Comparison of ENCODE assay signal across 23 cellular contexts in genomic region chr7:18580945-18581344, GRCh38.
DNase-seq lines count a peak whose midpoint lies in the region; ATAC-seq and TF ChIP-seq lines count a peak whose summit lies in the region.
"Had no signal": no experiment of that assay in that cellular context is flagged by ENCODE, and none has a peak within 500 bp of the region (broad histone marks: within the 10 kb centered on the region; RNA-seq: fewer than 3 reads in every experiment).

No MANE protein-coding gene starts in this region.

- H3K27ac ChIP-seq in Panc1 (ENCODE audit: low read length): 0 out of 2 replicates have a peak overlapping the region, but pooled peaks have one; percentile 2
- H3K27ac ChIP-seq: colonic mucosa, gastrocnemius medialis, left ventricle myocardium inferior, psoas muscle, SJCRH30, suprapubic skin had no signal

- no peak for TF ChIP-seq CTCF in Panc1 (IDR thresholded peaks at IDR 0.05)

- CTCF ChIA-PET in Panc1 (lab: Charles Lee): no interaction called here

- no peaks in the 10 kb centered on the region for H3K36me3 ChIP-seq in Panc1 (ENCODE audit: control insufficient read depth, insufficient read depth, low read length)
- H3K36me3 ChIP-seq: colonic mucosa, gastrocnemius medialis, left ventricle myocardium inferior, SJCRH30, suprapubic skin had no signal

- DNase-seq in Ammon's horn (ENCODE audit: low spot score) (peak; percentile 41), Panc1 (ENCODE audit: low read depth, low spot score) (no peak), globus pallidus (ENCODE audit: low spot score) (peak; percentile 66), putamen (ENCODE audit: low spot score) (peak; percentile 50), DMS153 (lab: John Stamatoyannopoulos, UW) (no peak), D341Med (ENCODE audit: low spot score) (no peak)
- DNase-seq: activated CD4-positive, alpha-beta T cell treated with anti-CD3 and anti-CD28 coated beads for 36 hours; activated CD8-positive, alpha-beta memory T cell treated with anti-CD3 and anti-CD28 coated beads for 24 hours; activated T-cell treated with anti-CD3 and anti-CD28 coated beads, Interleukin-2, amount 50 U/mL, for 24 hours; colonic mucosa; effector memory CD8-positive, alpha-beta T cell; gastrocnemius medialis; left ventricle myocardium inferior; NCI-H1105 treated with DMSO at 0.1 percent for 48 hours; NCI-H2107; NCI-H510A treated with DMSO at 0.1 percent for 48 hours; psoas muscle; SJCRH30 had no signal

- H3K27me3 ChIP-seq in Panc1 (ENCODE audit: control insufficient read depth, insufficient read depth, low read length): no peaks in the 10 kb centered on the region
- H3K27me3 ChIP-seq: colonic mucosa, gastrocnemius medialis, SJCRH30, suprapubic skin had no signal

- BruUV-seq in Panc1 (replicated peaks; lab: Mats Ljungman, UMichigan): no TSS peak

- no peak overlapping the region for H3K4me3 ChIP-seq in Panc1 (ENCODE audit: low read depth in 2 of 2, low read length in 2 of 2)
- H3K4me3 ChIP-seq: colonic mucosa, gastrocnemius medialis, HAP-1, left ventricle myocardium inferior, psoas muscle, SJCRH30, smooth muscle cell, suprapubic skin had no signal

- H3K4me1 ChIP-seq in Panc1 (ENCODE audit: control insufficient read depth, insufficient read depth, low read length): 0 out of 2 replicates have a peak, but pooled peaks cover 4% of the 10 kb centered on the region
- H3K4me1 ChIP-seq: colonic mucosa, suprapubic skin had no signal

- POLR2A ChIA-PET in Panc1 (lab: Charles Lee): no interaction called here

- no peaks in the 10 kb centered on the region; the same call in 1 of the 2 replicates for H3K9me3 ChIP-seq in Panc1 (ENCODE audit: control insufficient read depth, insufficient read depth, low read depth, low read length)
- H3K9me3 ChIP-seq: colonic mucosa, gastrocnemius medialis, HAP-1, left ventricle myocardium inferior, psoas muscle, SJCRH30, suprapubic skin had no signal

- intact Hi-C loops in Panc1 (cut with micrococcal nuclease; ENCODE audit: unreplicated experiment): no loop called here

- ATAC-seq in Panc1: no peak
- no peak for ATAC-seq in GM21825 (IDR thresholded peaks at IDR 0.05; ENCODE audit: unreplicated experiment)
- ATAC-seq: activated CD4-positive, alpha-beta T cell treated with anti-CD3 and anti-CD28 coated beads for 36 hours; effector memory CD8-positive, alpha-beta T cell; esophagus mucosa; gastrocnemius medialis; psoas muscle had no signal

- in situ Hi-C loops in Panc1 (cut with HindIII; ENCODE audit: low pct_unique_long_range_greater_than_20kb, low sequenced_read_pairs): no loop called here

Comparison
In these comparisons a context has a peak if more than half of its experiments do, and no peak if none do; other contexts are left out.
1. DNase-seq: peak in Ammon's horn (single experiment), globus pallidus (single experiment) and putamen (single experiment); none in Panc1 (single experiment), DMS153 (single experiment) and D341Med (single experiment).